8 cellular contexts compared by ENCODE assay signal in the genomic region with DNA sequence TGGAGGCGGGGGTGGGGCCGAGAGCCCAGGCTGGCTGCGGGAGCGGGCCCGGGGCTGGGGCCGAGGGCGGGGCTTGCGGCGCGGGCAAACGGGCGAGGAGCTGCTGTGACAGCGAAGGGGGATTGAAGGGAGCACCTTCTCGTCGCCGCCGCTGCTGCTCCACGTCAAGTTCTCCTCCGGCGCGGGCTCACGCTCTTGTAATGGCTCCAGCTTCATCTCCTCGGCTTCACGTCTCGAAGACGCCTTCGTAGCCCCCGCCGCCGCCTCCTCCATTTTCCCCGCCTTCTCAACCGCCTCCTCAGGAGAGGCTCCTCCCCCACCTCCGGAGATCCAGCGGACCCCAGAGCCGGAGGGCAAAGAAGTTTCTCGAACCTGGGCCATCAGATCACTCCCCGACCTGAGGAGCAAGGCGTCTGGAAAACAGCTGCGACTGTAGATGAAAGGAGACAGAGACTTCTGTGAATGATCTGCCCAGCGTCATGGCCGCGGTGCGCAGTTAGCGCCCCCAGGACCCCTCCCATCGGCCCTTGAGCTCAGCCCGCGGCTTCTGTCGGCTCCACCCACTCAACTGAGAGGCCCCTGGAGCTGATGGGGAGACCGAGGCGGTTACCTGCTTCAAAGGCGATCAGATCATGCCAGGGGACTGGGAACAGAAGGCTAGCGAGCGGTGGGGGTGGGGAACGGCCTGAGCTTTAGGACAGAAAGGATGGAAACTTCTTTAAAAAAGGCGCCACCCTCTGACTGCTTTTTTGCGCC. TPM values are rescaled to one million over a fixed set of nuclear protein-coding genes. Genes with fewer than 3 reads are reported as not detected.
DNase-seq lines count a peak whose midpoint lies in the region; ATAC-seq, FAIRE-seq and TF ChIP-seq lines count a peak whose summit lies in the region.

No MANE protein-coding gene starts in this region.

- intact Hi-C loops in colonic mucosa (cut with DNase I) (no loop called here), lower leg skin (cut with DNase I; ENCODE audit: low total_unique reads) (no loop called here)

- FAIRE-seq in GM12891 (lab: Jason Lieb, UNC), result peak; percentile 76

- TF ChIP-seq CTCF in colonic mucosa (IDR thresholded peaks at IDR 0.05) (no peak), lower leg skin (IDR thresholded peaks at IDR 0.05) (no peak)

- peak overlapping the region; percentile 46 for H3K4me3 ChIP-seq in colonic mucosa
- H3K4me3 ChIP-seq in lower leg skin (ENCODE audit: low read depth, poor library complexity, severe bottlenecking), result peak overlapping the region; percentile 70

- H3K36me3 ChIP-seq in colonic mucosa, result no peaks in the 10 kb centered on the region

- H3K9me3 ChIP-seq in colonic mucosa, result no peaks in the 10 kb centered on the region

- no peaks in the 10 kb centered on the region for H3K27me3 ChIP-seq in colonic mucosa

- WGBS in lower leg skin, 2 donors, result 0 to 48% methylated on average over 13 to 56 of the region's 56 CpGs

- DNase-seq in GM12891 (ENCODE audit: insufficient read length, low spot score) (peak; percentile 32), NCI-H2107 (lab: John Stamatoyannopoulos, UW) (peak; percentile 8), colonic mucosa (peak; percentile 60), lower leg skin (ENCODE audit: low spot score in 2 of 2) (peak; percentile 60 to 89), NCI-H2029 (lab: John Stamatoyannopoulos, UW) (no peak)
- DNase-seq in activated CD4-positive, alpha-beta T cell treated with anti-CD3 and anti-CD28 coated beads for 4 hours, result peak; percentile 60 to 64
- DNase-seq in stimulated activated CD4-positive, alpha-beta T cell treated with anti-CD3 and anti-CD28 coated beads, TNF-alpha, amount 100 ng/mL, for 24 hours (ENCODE audit: low read depth in 3 of 3), result peak; percentile 9 to 54 (median 16)

- TF ChIP-seq POLR2A in GM12891 (IDR thresholded peaks at IDR 0.05; ENCODE audit: low read depth, low read length), result no peak
- no peak for TF ChIP-seq POLR2A in lower leg skin (IDR thresholded peaks at IDR 0.05)

- no peaks in the 10 kb centered on the region for H3K4me1 ChIP-seq in colonic mucosa

- peak; percentile 59 for ATAC-seq in HG02588 (IDR thresholded peaks at IDR 0.05; ENCODE audit: unreplicated experiment)

- peak overlapping the region; percentile 74 for H3K27ac ChIP-seq in colonic mucosa

- H3K9ac ChIP-seq in colonic mucosa (ENCODE audit: low read depth in 2 of 2, low read length in 2 of 2), result peak overlapping the region; percentile 41 to 64

TF ChIP-seq in GM12891, 5 proteins besides CTCF, POLR2A, EP300 and RAD21:
- TF ChIP-seq POU2F2 (IDR thresholded peaks at IDR 0.05; ENCODE audit: low read depth, low read length) (no peak), SPI1 (IDR thresholded peaks at IDR 0.05; ENCODE audit: low read depth, low read length) (no peak), POLR2AphosphoS5 (IDR thresholded peaks at IDR 0.05; ENCODE audit: low read depth, low read length) (no peak), TAF1 (IDR thresholded peaks at IDR 0.05; ENCODE audit: low read depth, low read length) (no peak), PAX5 (IDR thresholded peaks at IDR 0.05; ENCODE audit: insufficient read depth, low read length, severe bottlenecking) (no peak)

RNA-seq across cellular contexts. Expression of a gene that starts 0.9 kb away (rescaled TPM):
- polyA plus RNA-seq in GM12891 (2012; ENCODE audit: low read depth, missing spikeins), result 1.0 TPM
- total RNA-seq in colonic mucosa (under 1 TPM; 0.49 to 0.53 TPM), lower leg skin (1 to 10 TPM in 1 of 4 donors, under 1 TPM in 3; 0.08 to 1.1 (median 0.45) TPM)

RNA-seq across cellular contexts. Expression of a gene that starts 36.8 kb away (rescaled TPM):
- polyA plus RNA-seq in GM12891 (2012; ENCODE audit: low read depth, missing spikeins), result 10.7 TPM
- 1 to 10 TPM; 5.3 to 6.5 TPM for total RNA-seq in colonic mucosa
- total RNA-seq in lower leg skin, result 10 to 100 TPM; 10.3 to 15.7 (median 11.7) TPM
